ENCODE assay signal across 23 cellular contexts in the genomic region with DNA sequence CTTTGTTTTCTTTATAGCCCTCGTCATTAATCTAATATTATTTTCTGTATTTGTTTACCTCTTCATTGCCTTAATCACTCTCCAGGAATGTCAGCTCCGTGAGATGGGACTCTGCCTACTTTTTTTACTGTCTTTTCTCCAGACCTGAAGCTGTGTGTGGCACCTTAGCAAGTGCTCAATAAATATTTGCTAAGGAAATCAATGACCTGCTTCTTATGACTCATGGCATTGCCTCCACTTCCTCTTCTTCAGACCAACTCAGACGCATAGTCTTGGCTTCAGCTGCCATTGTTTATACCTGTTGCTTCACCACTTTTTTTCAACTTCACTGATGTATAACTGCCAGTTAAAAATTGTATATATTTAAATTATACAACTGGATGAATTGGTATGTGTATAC.
A peak's percentile ranks its signal among the peaks of the same experiment; 100 is the strongest.
DNase-seq lines count a peak whose midpoint lies in the region; ATAC-seq, FAIRE-seq and TF ChIP-seq lines count a peak whose summit lies in the region.
"Had no signal": no experiment of that assay in that cellular context is flagged by ENCODE, and none has a peak within 500 bp of the region (broad histone marks: within the 10 kb centered on the region; RNA-seq: fewer than 3 reads in every experiment).

No MANE protein-coding gene starts in this region.

- H3K4me1 ChIP-seq in PC-3 (ENCODE audit: insufficient read depth, low read length), result peaks cover 22% of the 10 kb centered on the region
- H3K4me1 ChIP-seq in small intestine (ENCODE audit: control insufficient read depth in 2 of 2, insufficient read depth in 1 of 2, low read depth in 1 of 2, low read length in 1 of 2), result no peaks in the 10 kb centered on the region
- H3K4me1 ChIP-seq: foreskin keratinocyte, upper lobe of right lung had no signal

- H3K27me3 ChIP-seq in PC-3 (ENCODE audit: low read length) (no peaks in the 10 kb centered on the region), small intestine (ENCODE audit: control insufficient read depth in 2 of 2, insufficient read depth in 2 of 2, low read length in 2 of 2) (no peaks in the 10 kb centered on the region)
- H3K27me3 ChIP-seq: upper lobe of right lung had no signal

- no TSS peak for BruUV-seq in PC-3 (replicated peaks; lab: Mats Ljungman, UMichigan)

- peak overlapping the region; percentile 37 for H3K4me2 ChIP-seq in PC-3 (ENCODE audit: low read length)

- H3K9me2 ChIP-seq in PC-3 (replicated peaks; ENCODE audit: low read length), result no peaks in the 10 kb centered on the region

- TF ChIP-seq CTCF in PC-3 (conservative IDR thresholded peaks at IDR 0.05; ENCODE audit: low read depth, low read length), result no peak

- no peak for FAIRE-seq in small intestine (lab: Jason Lieb, UNC)
- FAIRE-seq in H54 (lab: Jason Lieb, UNC), result no peak

- intact Hi-C loops in PC-3 (cut with micrococcal nuclease), result loop anchor here (1.0 to 2.0 kb wide), 2 partner anchors 28 to 218 kb away; a partner anchor contains a TSS

- WGBS in small intestine, 3 donors, result 34 to 49% (median 44%) methylated on average over 3 of the region's 3 CpGs

- H3K4me3 ChIP-seq in PC-3 (ENCODE audit: low read length) (no peak overlapping the region), small intestine (ENCODE audit: low read depth in 1 of 2, low read length in 2 of 2) (no peak overlapping the region)
- H3K4me3 ChIP-seq: SK-N-MC, upper lobe of right lung had no signal

- no peaks in the 10 kb centered on the region for H4K20me1 ChIP-seq in PC-3 (ENCODE audit: low read length)

- DNase-seq in SIG-M5 treated with dmso at 0.1 percent for 504 hours (lab: John Stamatoyannopoulos, UW; ENCODE audit: unreplicated experiment) (peak; percentile 36), SIG-M5 (lab: John Stamatoyannopoulos, UW) (no peak), LoVo (ENCODE audit: low spot score) (peak; percentile 5), PC-3 (peak; percentile 93), small intestine (peak; percentile 2), nucleus accumbens (lab: John Stamatoyannopoulos, UW) (no peak), NCI-H748 (lab: John Stamatoyannopoulos, UW; ENCODE audit: unreplicated experiment) (no peak), H54 (ENCODE audit: insufficient read length, low spot score) (no peak)
- DNase-seq: 8988T; activated CD4-positive, alpha-beta T cell treated with anti-CD3 and anti-CD28 coated beads for 4 hours; activated CD8-positive, alpha-beta memory T cell treated with anti-CD3 and anti-CD28 coated beads for 24 hours; activated T-cell treated with anti-CD3 and anti-CD28 coated beads, Interleukin-2, amount 50 U/mL, for 24 hours; CD8-positive, alpha-beta memory T cell; GF-D8; mesendoderm; naive thymus-derived CD4-positive, alpha-beta T cell; NCI-H146; occipital lobe; RPMI8226; substantia nigra; upper lobe of right lung had no signal

- H3K9me3 ChIP-seq in PC-3 (ENCODE audit: low read length) (no peaks in the 10 kb centered on the region), small intestine (ENCODE audit: control insufficient read depth, low read depth) (no peaks in the 10 kb centered on the region)

- no peak for TF ChIP-seq POLR2A in H54 (IDR thresholded peaks at IDR 0.05; ENCODE audit: low read depth, low read length)

- H3F3A ChIP-seq in PC-3 (ENCODE audit: low read length, unreplicated experiment), result no peaks in the 10 kb centered on the region

- H3K9ac ChIP-seq in PC-3 (ENCODE audit: low read length), result no peak overlapping the region

- H3K27ac ChIP-seq in PC-3 (ENCODE audit: low read length) (peak overlapping the region; percentile 73), small intestine (ENCODE audit: low read depth in 1 of 2, low read length in 1 of 2) (no peak overlapping the region)
- H3K27ac ChIP-seq: foreskin keratinocyte, SK-N-MC, upper lobe of right lung had no signal

- CTCF ChIA-PET in PC-3 (lab: Charles Lee), result no interaction called here

- no peak overlapping the region for H2AFZ ChIP-seq in PC-3 (ENCODE audit: low read length)

- peak; percentile 83 for ATAC-seq in PC-3
- ATAC-seq: foreskin keratinocyte; naive thymus-derived CD4-positive, alpha-beta T cell; upper lobe of right lung had no signal

- POLR2A ChIA-PET in PC-3 (lab: Charles Lee; ENCODE audit: unreplicated experiment), result interaction anchor here (0.7 kb wide), 1 partner anchor 1672 kb away, joined by 3 read pairs; no protein-coding TSS in a partner anchor

- no peaks in the 10 kb centered on the region for H3K36me3 ChIP-seq in PC-3 (ENCODE audit: low read depth, low read length)
- no peaks in the 10 kb centered on the region for H3K36me3 ChIP-seq in small intestine (ENCODE audit: control insufficient read depth in 2 of 2, insufficient read depth in 2 of 2, low read length in 2 of 2)
- H3K36me3 ChIP-seq: upper lobe of right lung had no signal

- no peaks in the 10 kb centered on the region for H3K79me2 ChIP-seq in PC-3 (ENCODE audit: low read length)

Comparison
In these comparisons a context has a peak if more than half of its experiments do, and no peak if none do; other contexts are left out.
1. DNase-seq: peak in SIG-M5 treated with dmso at 0.1 percent for 504 hours (single experiment), LoVo (single experiment), PC-3 (single experiment) and small intestine (single experiment); none in SIG-M5 (single experiment), nucleus accumbens (0 of 56), NCI-H748 (single experiment) and H54 (single experiment).